ENCODE assay signal across 1 cellular context in the genomic region with DNA sequence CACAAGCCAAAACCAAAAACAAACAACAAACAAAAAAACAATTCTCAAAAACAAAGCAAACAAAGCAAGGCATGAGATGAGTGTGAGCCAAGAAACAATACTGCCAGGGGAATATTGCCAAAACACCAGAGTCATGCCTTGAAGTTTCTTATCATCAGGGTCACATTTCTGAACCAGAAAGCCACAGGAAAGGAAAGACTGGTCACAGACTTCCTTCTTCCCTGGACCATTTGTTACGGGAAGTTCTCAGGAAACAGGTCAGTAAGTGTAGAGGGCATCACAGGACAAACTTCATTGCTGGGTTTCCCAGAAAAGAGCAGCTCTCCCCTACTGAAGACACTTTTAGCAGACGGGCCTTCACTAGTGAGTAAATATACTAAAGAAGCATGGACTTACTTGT.
TF ChIP-seq lines count a peak whose summit lies in the region.

No MANE protein-coding gene starts in this region.

TF ChIP-seq in endothelial cell of umbilical vein, 7 proteins besides CTCF, POLR2A, EP300 and RAD21 (continued from another document):
- TF ChIP-seq GATA2 (IDR thresholded peaks at IDR 0.05; ENCODE audit: insufficient read depth, insufficient read length, low read depth, low read length) = peak; percentile 96
- TF ChIP-seq MYC (IDR thresholded peaks at IDR 0.05; ENCODE audit: low read depth, low read length) = no peak
- TF ChIP-seq EZH2 (IDR thresholded peaks at IDR 0.05; ENCODE audit: borderline replicate concordance, low read depth, low read length, severe bottlenecking) = no peak
